17 cellular contexts compared by ENCODE assay signal in genomic region chr4:5969777-5970176, GRCh38. TPM values are rescaled to one million over a fixed set of nuclear protein-coding genes. Genes with fewer than 3 reads are reported as not detected.
A peak's percentile ranks its signal among the peaks of the same experiment; 100 is the strongest.
DNase-seq lines count a peak whose midpoint lies in the region; ATAC-seq and TF ChIP-seq lines count a peak whose summit lies in the region.
"Had no signal": no experiment of that assay in that cellular context is flagged by ENCODE, and none has a peak within 500 bp of the region (broad histone marks: within the 10 kb centered on the region; RNA-seq: fewer than 3 reads in every experiment).

No MANE protein-coding gene starts in this region.

- no peak overlapping the region for H3K27ac Mint-ChIP-seq in natural killer cell treated with Interleukin-12 subunit alpha and Interleukin-12 subunit beta and Interleukin-15 and Interleukin-18, amount 100 ng/mL, for 72 hours
- H3K27ac Mint-ChIP-seq in natural killer cell (no peak overlapping the region), endodermal cell (no peak overlapping the region)
- H3K27ac Mint-ChIP-seq: GM23338, HFFc6 had no signal

- H3K4me3 Mint-ChIP-seq in natural killer cell treated with Interleukin-12 subunit alpha and Interleukin-12 subunit beta and Interleukin-15 and Interleukin-18, amount 100 ng/mL, for 72 hours = no peak overlapping the region
- H3K4me3 Mint-ChIP-seq in natural killer cell (no peak overlapping the region), endodermal cell (no peak overlapping the region)
- H3K4me3 Mint-ChIP-seq: CD4-positive, alpha-beta memory T cell; GM23338; HFFc6 had no signal

- no peak for ATAC-seq in natural killer cell treated with Interleukin-12 subunit alpha and Interleukin-12 subunit beta and Interleukin-15 and Interleukin-18, amount 100 ng/mL, for 72 hours
- ATAC-seq in natural killer cell (no peak), HG02981 (IDR thresholded peaks at IDR 0.05; ENCODE audit: unreplicated experiment) (no peak), GM19328 (IDR thresholded peaks at IDR 0.05; ENCODE audit: unreplicated experiment) (no peak)
- ATAC-seq: A549, HepG2 had no signal

- no peak overlapping the region for H3K4me3 ChIP-seq in endodermal cell (ENCODE audit: low read length)
- H3K4me3 ChIP-seq: A549, GM23338, HAP-1 had no signal

- peak; percentile 15 for DNase-seq in natural killer cell treated with Interleukin-12 subunit alpha and Interleukin-12 subunit beta and Interleukin-15 and Interleukin-18, amount 100 ng/mL, for 72 hours (ENCODE audit: low spot score)
- DNase-seq in natural killer cell (no peak), endodermal cell (peak; percentile 27), posterior vena cava (ENCODE audit: low spot score) (peak; percentile 37), HCEC 1CT (no peak)
- DNase-seq: BE2C; CD4-positive, alpha-beta memory T cell; DMS79; HFFc6 had no signal

- no peak overlapping the region for H3K9ac ChIP-seq in endodermal cell (ENCODE audit: extremely low read depth, low read length, poor library complexity, severe bottlenecking)

- peaks cover 0 to 3% of the 10 kb centered on the region in 2 donors for H3K27me3 Mint-ChIP-seq in natural killer cell treated with Interleukin-12 subunit alpha and Interleukin-12 subunit beta and Interleukin-15 and Interleukin-18, amount 100 ng/mL, for 72 hours
- H3K27me3 Mint-ChIP-seq in natural killer cell (ENCODE audit: low read depth in 2 of 2) (no peaks in the 10 kb centered on the region), endodermal cell (ENCODE audit: insufficient read depth) (no peaks in the 10 kb centered on the region)

- no peaks in the 10 kb centered on the region for H3K4me1 ChIP-seq in endodermal cell (ENCODE audit: control insufficient read depth, insufficient read depth, low read length)
- H3K4me1 ChIP-seq: A549, BE2C, HAP-1 had no signal

- 91 to 94% methylated on average over 6 of the region's 6 CpGs for WGBS in endodermal cell (ENCODE audit: insufficient coverage in 1 of 2, insufficient read length in 1 of 2), 2 experiments

- no peaks in the 10 kb centered on the region for H3K27me3 ChIP-seq in endodermal cell (ENCODE audit: control insufficient read depth, insufficient read depth, low read length, poor library complexity, severe bottlenecking)
- H3K27me3 ChIP-seq: BE2C had no signal

- no peaks in the 10 kb centered on the region for H3K36me3 ChIP-seq in endodermal cell (ENCODE audit: control insufficient read depth, insufficient read depth, low read length)
- H3K36me3 ChIP-seq: BE2C, HAP-1 had no signal

- no peaks in the 10 kb centered on the region for H3K9me3 Mint-ChIP-seq in natural killer cell treated with Interleukin-12 subunit alpha and Interleukin-12 subunit beta and Interleukin-15 and Interleukin-18, amount 100 ng/mL, for 72 hours
- H3K9me3 Mint-ChIP-seq in natural killer cell (no peaks in the 10 kb centered on the region), endodermal cell (no peaks in the 10 kb centered on the region)
- H3K9me3 Mint-ChIP-seq: GM23338 had no signal

- no peak for TF ChIP-seq CTCF in natural killer cell (IDR thresholded peaks at IDR 0.05)
- TF ChIP-seq CTCF in endodermal cell (conservative IDR thresholded peaks at IDR 0.05) = no peak

- H3K4me1 Mint-ChIP-seq in natural killer cell treated with Interleukin-12 subunit alpha and Interleukin-12 subunit beta and Interleukin-15 and Interleukin-18, amount 100 ng/mL, for 72 hours (ENCODE audit: low read depth in 2 of 2) = no peaks in the 10 kb centered on the region
- no peaks in the 10 kb centered on the region for H3K4me1 Mint-ChIP-seq in natural killer cell
- peaks cover 7% of the 10 kb centered on the region for H3K4me1 Mint-ChIP-seq in endodermal cell
- H3K4me1 Mint-ChIP-seq: CD4-positive, alpha-beta memory T cell had no signal

- intact Hi-C loops in natural killer cell (cut with micrococcal nuclease) = no loop called here
- intact Hi-C loops in posterior vena cava (cut with DNase I) = no loop called here

- H3K36me3 Mint-ChIP-seq in natural killer cell treated with Interleukin-12 subunit alpha and Interleukin-12 subunit beta and Interleukin-15 and Interleukin-18, amount 100 ng/mL, for 72 hours = no peaks in the 10 kb centered on the region
- H3K36me3 Mint-ChIP-seq in natural killer cell (no peaks in the 10 kb centered on the region), endodermal cell (ENCODE audit: low read depth) (no peaks in the 10 kb centered on the region)
- H3K36me3 Mint-ChIP-seq: CD4-positive, alpha-beta memory T cell had no signal

- H3K27ac ChIP-seq in endodermal cell (ENCODE audit: low read depth, low read length) = no peak overlapping the region
- H3K27ac ChIP-seq: A549, C4-2B had no signal

- no peaks in the 10 kb centered on the region for H3K9me3 ChIP-seq in endodermal cell (ENCODE audit: control insufficient read depth, low read length)
- H3K9me3 ChIP-seq: A549, BE2C, HAP-1 had no signal

RNA-seq across cellular contexts. Expression of gene C4orf50, which starts 48.5 kb away (rescaled TPM):
- total RNA-seq in natural killer cell treated with Interleukin-12 subunit alpha and Interleukin-12 subunit beta and Interleukin-15 and Interleukin-18, amount 100 ng/mL, for 72 hours = 1 to 10 TPM in 1 of 2 donors, under 1 TPM in 1; 0.81 to 6.9 TPM
- total RNA-seq in natural killer cell (1 to 10 TPM in 2 of 3 donors, under 1 TPM in 1; 0.63 to 2.7 (median 1.8) TPM), endodermal cell (1 to 10 TPM in 1 of 2 donors, under 1 TPM in 1; 0.84 to 1.6 TPM), posterior vena cava (not detected)
- polyA plus RNA-seq in endodermal cell (2013, experiment 1 of 2) = 0.11 TPM
- 0.17 TPM for polyA plus RNA-seq in endodermal cell (2013, experiment 2 of 2)
- total RNA-seq: HepG2, HFFc6 had no signal
- polyA plus RNA-seq: A549, AG04450, HepG2 had no signal

Comparison
In these comparisons a context has a peak if more than half of its experiments do, and no peak if none do; other contexts are left out.
1. DNase-seq: peak in natural killer cell treated with Interleukin-12 subunit alpha and Interleukin-12 subunit beta and Interleukin-15 and Interleukin-18, amount 100 ng/mL, for 72 hours (single experiment), endodermal cell (single experiment) and posterior vena cava (single experiment); none in natural killer cell (single experiment) and HCEC 1CT (single experiment).